In the genomic region with DNA sequence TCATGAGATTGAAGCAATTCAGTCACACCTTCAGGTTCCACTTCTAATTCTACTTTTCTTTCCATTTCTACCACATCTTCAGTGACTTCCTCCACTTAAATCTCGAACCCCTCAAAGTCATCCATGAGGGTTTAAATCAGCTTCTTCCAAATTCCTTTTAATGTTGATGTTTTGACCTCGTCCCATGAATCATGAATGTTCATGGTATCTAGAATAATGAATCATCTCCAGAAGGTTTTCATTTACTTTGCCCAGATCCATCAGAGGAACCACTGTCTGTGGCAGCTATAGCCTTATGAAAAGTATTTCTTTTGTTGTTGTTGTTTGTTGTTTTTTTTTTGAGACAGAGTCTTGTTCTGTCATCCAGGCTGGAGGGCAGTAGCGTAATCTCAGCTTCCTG, we compare ENCODE assay signal across 19 cellular contexts. TPM values are rescaled to one million over a fixed set of nuclear protein-coding genes. Genes with fewer than 3 reads are reported as not detected.
"Had no signal": no experiment of that assay in that cellular context is flagged by ENCODE, and none has a peak within 500 bp of the region (broad histone marks: within the 10 kb centered on the region; RNA-seq: fewer than 3 reads in every experiment).

No MANE protein-coding gene starts in this region.

- H3K9me3 ChIP-seq: esophagus muscularis mucosa, gastroesophageal sphincter, heart right ventricle, ovary, transverse colon had no signal

- ATAC-seq: gastroesophageal sphincter; heart right ventricle; stimulated activated memory B cell treated with anti-CD40 and anti-IgM and Interleukin-4, amounts not matched to agents 10 μg/mL and 1 μg/mL and 100 μg/mL, for 72 hours; WTC11 had no signal

- H3K27ac ChIP-seq: coronary artery, esophagus muscularis mucosa, gastroesophageal sphincter, heart right ventricle, ovary, transverse colon had no signal

- H3K4me1 ChIP-seq: esophagus muscularis mucosa, gastroesophageal sphincter, heart right ventricle, transverse colon had no signal

- H3K36me3 ChIP-seq: ovary had no signal

- DNase-seq: activated CD4-positive, alpha-beta memory T cell treated with anti-CD3 and anti-CD28 coated beads, Interleukin-2, amount 10 ng/mL, durations not matched to agents 7 days and 5 days; activated CD4-positive, alpha-beta T cell treated with anti-CD3 and anti-CD28 coated beads for 4 hours; activated CD8-positive, alpha-beta memory T cell treated with anti-CD3 and anti-CD28 coated beads, Interleukin-2, amount 50 U/mL, for 4 hours; activated effector memory CD4-positive, alpha-beta T cell treated with anti-CD3 and anti-CD28 coated beads, Interleukin-2, amount 50 U/mL, for 16 hours; activated T-cell treated with anti-CD3 and anti-CD28 coated beads, Interleukin-2, amount 50 U/mL, for 48 hours; amygdala; effector CD4-positive, alpha-beta T cell; heart right ventricle; islet precursor cell; naive B cell; ovary; stimulated activated CD4-positive, alpha-beta T cell treated with anti-CD3 and anti-CD28 coated beads, Interleukin-2, amount 100 ng/mL, for 48 hours; substantia nigra; transverse colon had no signal

- H3K4me3 ChIP-seq: coronary artery, esophagus muscularis mucosa, gastroesophageal sphincter, heart right ventricle, ovary, transverse colon had no signal

- H3K27me3 ChIP-seq: esophagus muscularis mucosa, gastroesophageal sphincter, heart right ventricle, ovary, transverse colon had no signal

RNA-seq across cellular contexts. Expression of a gene that starts 57.2 kb away (rescaled TPM):
- total RNA-seq: activated CD4-positive, alpha-beta memory T cell treated with anti-CD3 and anti-CD28 coated beads, Interleukin-2, amount 10 ng/mL, durations not matched to agents 7 days and 5 days had no signal
